Comparison of ENCODE assay signal across 10 cellular contexts in genomic region chr19:6069268-6069771, GRCh38. TPM values are rescaled to one million over a fixed set of nuclear protein-coding genes. Genes with fewer than 3 reads are reported as not detected.
DNase-seq lines count a peak whose midpoint lies in the region; ATAC-seq and TF ChIP-seq lines count a peak whose summit lies in the region.
"Had no signal": no experiment of that assay in that cellular context is flagged by ENCODE, and none has a peak within 500 bp of the region (broad histone marks: within the 10 kb centered on the region; RNA-seq: fewer than 3 reads in every experiment).

No MANE protein-coding gene starts in this region.

- no peaks in the 10 kb centered on the region for H3K27me3 ChIP-seq in esophagus muscularis mucosa

- CTCF ChIA-PET in activated CD4-positive, alpha-beta T cell treated with anti-CD3 and anti-CD28 coated beads for 36 hours (lab: Charles Lee), result interaction anchor here (0.8 to 0.9 kb wide), 2 partner anchors 231 to 265 kb away, joined by 3 read pairs; no protein-coding TSS in a partner anchor

- H3K4me3 ChIP-seq in esophagus muscularis mucosa, result no peak overlapping the region
- H3K4me3 ChIP-seq in mucosa of descending colon, result no peak overlapping the region

- peak; percentile 31 for DNase-seq in activated CD4-positive, alpha-beta T cell treated with anti-CD3 and anti-CD28 coated beads for 36 hours
- DNase-seq in activated CD4-positive, alpha-beta T cell treated with anti-CD3 and anti-CD28 coated beads, Interleukin-2, amount 50 U/mL, for 48 hours, result no peak
- DNase-seq in T-helper 17 cell (no peak), esophagus muscularis mucosa (ENCODE audit: extremely low spot score) (no peak), mucosa of descending colon (no peak), HCEC 1CT (no peak), AG08396 (ENCODE audit: low spot score) (no peak)
- DNase-seq in stimulated activated naive CD8-positive, alpha-beta T cell treated with anti-CD3 and anti-CD28 coated beads, Interleukin-15, Interleukin-2, amounts not matched to agents 100 U/mL and 50 U/mL, for 24 hours, result no peak
- DNase-seq: stimulated activated naive CD4-positive, alpha-beta T cell had no signal

- peak overlapping the region; percentile 92 to 94 (median 94) for H3K27ac ChIP-seq in esophagus muscularis mucosa (replicated peaks in 1 of 4)

- H3K27ac Mint-ChIP-seq in activated CD4-positive, alpha-beta T cell treated with anti-CD3 and anti-CD28 coated beads for 36 hours, result no peak overlapping the region
- H3K27ac Mint-ChIP-seq in T-helper 17 cell, result peak overlapping the region; percentile 77

- H3K9me3 Mint-ChIP-seq in activated CD4-positive, alpha-beta T cell treated with anti-CD3 and anti-CD28 coated beads for 36 hours (ENCODE audit: low read depth), result no peaks in the 10 kb centered on the region

- TF ChIP-seq CTCF in esophagus muscularis mucosa (IDR thresholded peaks at IDR 0.05) (no peak), mucosa of descending colon (IDR thresholded peaks at IDR 0.05) (no peak)

- peak; percentile 63 for ATAC-seq in activated CD4-positive, alpha-beta T cell treated with anti-CD3 and anti-CD28 coated beads for 36 hours
- ATAC-seq in T-helper 17 cell (peak; percentile 45), mucosa of descending colon (no peak)
- peak; percentile 32 for ATAC-seq in stimulated activated naive CD8-positive, alpha-beta T cell treated with anti-CD3 and anti-CD28 coated beads, Interleukin-15, Interleukin-2, amounts not matched to agents 100 U/mL and 50 U/mL, for 24 hours

- peaks cover 30% of the 10 kb centered on the region for H3K4me1 Mint-ChIP-seq in activated CD4-positive, alpha-beta T cell treated with anti-CD3 and anti-CD28 coated beads for 36 hours
- peaks cover 33% of the 10 kb centered on the region for H3K4me1 Mint-ChIP-seq in T-helper 17 cell

- H3K4me1 ChIP-seq in esophagus muscularis mucosa (peaks cover 43 to 97% (median 95%) of the 10 kb centered on the region in 4 donors), mucosa of descending colon (ENCODE audit: low read depth) (peaks cover 22% of the 10 kb centered on the region)

- peaks cover 3% of the 10 kb centered on the region for H3K27me3 Mint-ChIP-seq in activated CD4-positive, alpha-beta T cell treated with anti-CD3 and anti-CD28 coated beads for 36 hours
- H3K27me3 Mint-ChIP-seq in T-helper 17 cell, result peaks cover 2% of the 10 kb centered on the region

- no peaks in the 10 kb centered on the region for H3K9me3 ChIP-seq in T-helper 17 cell (ENCODE audit: control insufficient read depth, low read length, poor library complexity, severe bottlenecking)
- no peaks in the 10 kb centered on the region for H3K9me3 ChIP-seq in esophagus muscularis mucosa
- no peaks in the 10 kb centered on the region for H3K9me3 ChIP-seq in mucosa of descending colon

- H3K36me3 ChIP-seq in esophagus muscularis mucosa, result no peaks in the 10 kb centered on the region
- no peaks in the 10 kb centered on the region for H3K36me3 ChIP-seq in mucosa of descending colon (ENCODE audit: low read depth)

- no peak overlapping the region for H3K4me3 Mint-ChIP-seq in activated CD4-positive, alpha-beta T cell treated with anti-CD3 and anti-CD28 coated beads for 36 hours
- peak overlapping the region; percentile 72 for H3K4me3 Mint-ChIP-seq in T-helper 17 cell
- H3K4me3 Mint-ChIP-seq: neural crest cell had no signal

- no peaks in the 10 kb centered on the region for H3K36me3 Mint-ChIP-seq in activated CD4-positive, alpha-beta T cell treated with anti-CD3 and anti-CD28 coated beads for 36 hours (ENCODE audit: low read depth)
- no peaks in the 10 kb centered on the region for H3K36me3 Mint-ChIP-seq in T-helper 17 cell (ENCODE audit: low read depth)

- POLR2A ChIA-PET in activated CD4-positive, alpha-beta T cell treated with anti-CD3 and anti-CD28 coated beads for 36 hours (lab: Charles Lee), result no interaction called here

- intact Hi-C loops in activated CD4-positive, alpha-beta T cell treated with anti-CD3 and anti-CD28 coated beads for 36 hours (cut with DNase I, micrococcal nuclease), result loop anchor here in 1 of 2 experiments (5.0 kb wide), 1 partner anchor 43 kb away; the partner anchor contains the start of gene RFX2
- intact Hi-C loops in esophagus muscularis mucosa (cut with DNase I) (no loop called here), mucosa of descending colon (cut with DNase I, micrococcal nuclease) (no loop called here)

- TF ChIP-seq EP300 in esophagus muscularis mucosa (IDR thresholded peaks at IDR 0.05), result no peak

- no peak for TF ChIP-seq POLR2A in esophagus muscularis mucosa (IDR thresholded peaks at IDR 0.05; ENCODE audit: low read depth)

RNA-seq across cellular contexts. Expression of gene RFX2, which starts 41.0 kb away (rescaled TPM):
- 1 to 10 TPM; 8.6 to 8.9 TPM for total RNA-seq in activated CD4-positive, alpha-beta T cell treated with anti-CD3 and anti-CD28 coated beads for 36 hours
- total RNA-seq in T-helper 17 cell, result 10 to 100 TPM in 1 of 2 donors, 1 to 10 TPM in 1; 9.0 to 23.3 TPM
- total RNA-seq in esophagus muscularis mucosa, result 10 to 100 TPM; 25.5 to 49.9 (median 32.8) TPM
- 10 to 100 TPM in 1 of 3 donors, 1 to 10 TPM in 2; 5.6 to 14.6 (median 7.2) TPM for total RNA-seq in mucosa of descending colon
